23 cellular contexts compared by ENCODE assay signal in the genomic region with DNA sequence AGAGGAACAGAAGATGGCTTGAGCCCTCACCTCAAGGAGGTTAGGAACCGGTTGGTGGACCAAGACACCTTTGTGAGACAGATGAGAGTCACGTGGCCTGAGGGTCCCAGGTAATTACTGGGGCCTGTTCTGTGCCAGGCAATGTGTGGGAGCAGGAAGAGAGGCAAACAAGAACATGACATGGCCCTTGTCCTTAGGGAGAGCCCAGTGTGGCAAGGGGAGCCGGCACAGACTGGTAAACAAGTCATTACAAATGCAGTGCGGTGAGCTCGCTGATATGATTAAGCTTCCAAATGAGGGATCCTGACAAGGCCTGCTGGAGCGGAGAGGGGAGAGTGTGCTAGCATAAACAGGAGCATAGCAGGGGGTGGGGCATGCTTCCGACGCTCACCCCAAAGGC. TPM values are rescaled to one million over a fixed set of nuclear protein-coding genes. Genes with fewer than 3 reads are reported as not detected.
"Had no signal": no experiment of that assay in that cellular context is flagged by ENCODE, and none has a peak within 500 bp of the region (broad histone marks: within the 10 kb centered on the region; RNA-seq: fewer than 3 reads in every experiment).

No MANE protein-coding gene starts in this region.

- H3K4me3 Mint-ChIP-seq: activated CD4-positive, alpha-beta T cell treated with anti-CD3 and anti-CD28 coated beads, Interleukin-2, amount 10 ng/mL, durations not matched to agents 7 days and 5 days; activated naive CD8-positive, alpha-beta T cell treated with anti-CD3 and anti-CD28 coated beads, Interleukin-2, amount 10 ng/mL, durations not matched to agents 7 days and 5 days; endodermal cell; stimulated activated memory B cell treated with anti-CD40 and anti-IgM and Interleukin-4, amounts not matched to agents 10 μg/mL and 1 μg/mL and 100 μg/mL, for 72 hours; T-cell had no signal

- ATAC-seq: activated CD4-positive, CD25-positive, alpha-beta regulatory T cell treated with anti-CD3 and anti-CD28 coated beads, Interleukin-2, amount 50 U/mL, for 24 hours; body of pancreas; left lung; SK-N-SH treated with all-trans-retinoic acid at 6 μM for 48 hours; stimulated activated memory B cell treated with anti-CD40 and anti-IgM and Interleukin-4, amounts not matched to agents 10 μg/mL and 1 μg/mL and 100 μg/mL, for 72 hours; T-cell; upper lobe of right lung had no signal

- H3K36me3 ChIP-seq: left lung, sigmoid colon, upper lobe of right lung had no signal

- H3K27ac ChIP-seq: body of pancreas, epithelial cell of prostate, left lung, sigmoid colon, testis, upper lobe of right lung had no signal

- H3K27me3 Mint-ChIP-seq: activated CD4-positive, alpha-beta T cell treated with anti-CD3 and anti-CD28 coated beads, Interleukin-2, amount 10 ng/mL, durations not matched to agents 7 days and 5 days; T-cell had no signal

- H3K27ac Mint-ChIP-seq: activated CD4-positive, alpha-beta T cell treated with anti-CD3 and anti-CD28 coated beads, Interleukin-2, amount 10 ng/mL, durations not matched to agents 7 days and 5 days; activated naive CD8-positive, alpha-beta T cell treated with anti-CD3 and anti-CD28 coated beads, Interleukin-2, amount 10 ng/mL, durations not matched to agents 7 days and 5 days; endodermal cell; stimulated activated memory B cell treated with anti-CD40 and anti-IgM and Interleukin-4, amounts not matched to agents 10 μg/mL and 1 μg/mL and 100 μg/mL, for 72 hours had no signal

- H3K9me3 ChIP-seq: body of pancreas, left lung, sigmoid colon, testis, upper lobe of right lung had no signal

- H3K4me3 ChIP-seq: body of pancreas, left lung, sigmoid colon, testis, upper lobe of right lung had no signal

- H3K27me3 ChIP-seq: testis had no signal

- DNase-seq: activated CD4-positive, alpha-beta T cell treated with anti-CD3 and anti-CD28 coated beads, Interleukin-2, amount 10 ng/mL, durations not matched to agents 7 days and 5 days; activated CD8-positive, alpha-beta memory T cell treated with anti-CD3 and anti-CD28 coated beads, Interleukin-2, amount 50 U/mL, for 4 hours; activated gamma-delta T cell; activated naive CD8-positive, alpha-beta T cell treated with anti-CD3 and anti-CD28 coated beads, Interleukin-2, amount 10 ng/mL, durations not matched to agents 7 days and 5 days; activated T-cell treated with anti-CD3 and anti-CD28 coated beads, Interleukin-2, amount 50 U/mL, for 48 hours; endodermal cell; foreskin melanocyte; hypothalamus; left lung; mammary epithelial cell; sigmoid colon; stimulated activated CD4-positive, alpha-beta T cell treated with anti-CD3 and anti-CD28 coated beads, Interleukin-4, amount 100 ng/mL, for 24 hours; T-cell; T-helper 9 cell; testis; upper lobe of right lung had no signal

- H3K9me3 Mint-ChIP-seq: activated CD4-positive, alpha-beta T cell treated with anti-CD3 and anti-CD28 coated beads, Interleukin-2, amount 10 ng/mL, durations not matched to agents 7 days and 5 days; activated naive CD8-positive, alpha-beta T cell treated with anti-CD3 and anti-CD28 coated beads, Interleukin-2, amount 10 ng/mL, durations not matched to agents 7 days and 5 days; endodermal cell; stimulated activated memory B cell treated with anti-CD40 and anti-IgM and Interleukin-4, amounts not matched to agents 10 μg/mL and 1 μg/mL and 100 μg/mL, for 72 hours; T-cell had no signal

RNA-seq across cellular contexts. Expression of a gene that starts 55.6 kb away (rescaled TPM):
- total RNA-seq: endodermal cell, fibroblast of lung, mammary epithelial cell had no signal
- polyA plus RNA-seq: fibroblast of lung, keratinocyte, mammary epithelial cell had no signal
